21 cellular contexts compared by ENCODE assay signal in genomic region chr11:115993613-115994012, GRCh38.
"Had no signal": no experiment of that assay in that cellular context is flagged by ENCODE, and none has a peak within 500 bp of the region (broad histone marks: within the 10 kb centered on the region; RNA-seq: fewer than 3 reads in every experiment).

No MANE protein-coding gene starts in this region.

- H3K4me3 ChIP-seq: coronary artery, gastroesophageal sphincter, heart left ventricle, hepatocyte, lower lobe of right lung, right atrium auricular region, smooth muscle cell, stomach, thyroid gland had no signal

- DNase-seq: dermis blood vessel endothelial cell; effector memory CD8-positive, alpha-beta T cell; foreskin fibroblast; heart left ventricle; left colon; left ventricle myocardium superior; lower lobe of right lung; natural killer cell; stimulated activated CD4-positive, alpha-beta T cell treated with anti-CD3 and anti-CD28 coated beads, Interleukin-12 subunit alpha, Interleukin-12 subunit beta, amount 100 ng/mL, for 4 hours; stimulated activated CD4-positive, alpha-beta T cell treated with anti-CD3 and anti-CD28 coated beads, Interleukin-1b, Interleukin-23, amount 100 ng/mL, for 48 hours; stimulated activated CD4-positive, alpha-beta T cell treated with anti-CD3 and anti-CD28 coated beads, Interleukin-4, amount 100 ng/mL, for 24 hours; stimulated activated naive CD4-positive, alpha-beta T cell treated with Interleukin-2 at 50 U/mL for 16 hours; stomach; thyroid gland had no signal

- ATAC-seq: effector memory CD8-positive, alpha-beta T cell; gastroesophageal sphincter; heart left ventricle; left colon; left ventricle myocardium superior; lower lobe of right lung; natural killer cell; sciatic nerve; stimulated activated effector memory CD8-positive, alpha-beta T cell treated with anti-CD3 and anti-CD28 coated beads, Interleukin-12 subunit alpha, Interleukin-12 subunit beta, amount 100 ng/mL, for 72 hours had no signal
